ENCODE assay signal across 20 cellular contexts in genomic region chr6:160978141-160978926, GRCh38. TPM values are rescaled to one million over a fixed set of nuclear protein-coding genes. Genes with fewer than 3 reads are reported as not detected.
DNase-seq lines count a peak whose midpoint lies in the region; ATAC-seq and TF ChIP-seq lines count a peak whose summit lies in the region.
"Had no signal": no experiment of that assay in that cellular context is flagged by ENCODE, and none has a peak within 500 bp of the region (broad histone marks: within the 10 kb centered on the region; RNA-seq: fewer than 3 reads in every experiment).

No MANE protein-coding gene starts in this region.

- peak overlapping the region; percentile 45 for H2AFZ ChIP-seq in ACC112 (ENCODE audit: low read length, unreplicated experiment)
- no peak overlapping the region for H2AFZ ChIP-seq in Karpas-422 (ENCODE audit: low read length)
- H2AFZ ChIP-seq: neural progenitor cell had no signal

- TF ChIP-seq CTCF in choroid plexus epithelial cell (conservative IDR thresholded peaks at IDR 0.05; ENCODE audit: low read depth, low read length) = no peak

- no peaks in the 10 kb centered on the region; the same call in 1 of the 2 replicates for H3K9me3 ChIP-seq in Karpas-422 (ENCODE audit: low read length)
- H3K9me3 ChIP-seq: right atrium auricular region had no signal

- H3K9ac ChIP-seq in Karpas-422 (ENCODE audit: low read length) = no peak overlapping the region
- H3K9ac ChIP-seq: neural progenitor cell had no signal

- peak; percentile 5 for DNase-seq in HT1080 (ENCODE audit: low read depth)
- peak; percentile 31 for DNase-seq in choroid plexus epithelial cell (ENCODE audit: low read depth)
- DNase-seq in kidney glomerular epithelial cell (lab: John Stamatoyannopoulos, UW) = peak; percentile 7
- no peak for DNase-seq in Karpas-422
- DNase-seq: activated CD8-positive, alpha-beta memory T cell treated with anti-CD3 and anti-CD28 coated beads, Interleukin-2, amount 50 U/mL, for 4 hours; activated naive CD4-positive, alpha-beta T cell treated with anti-CD3 and anti-CD28 coated beads for 36 hours; cerebellar nuclear complex; NCI-H2029; Peyer's patch; T-helper 1 cell had no signal

- no peak overlapping the region for H3K4me3 ChIP-seq in ACC112 (ENCODE audit: low read depth, low read length)
- H3K4me3 ChIP-seq in choroid plexus epithelial cell (ENCODE audit: low read depth, low read length) = no peak overlapping the region
- no peak overlapping the region for H3K4me3 ChIP-seq in Karpas-422 (ENCODE audit: low read length)
- H3K4me3 ChIP-seq: A549, neural progenitor cell, Peyer's patch, right atrium auricular region had no signal

- H4K20me1 ChIP-seq in Karpas-422 (ENCODE audit: insufficient read depth, low read depth, low read length) = no peaks in the 10 kb centered on the region

- H3K36me3 ChIP-seq in ACC112 (ENCODE audit: insufficient read depth, low read length) (no peaks in the 10 kb centered on the region), Karpas-422 (ENCODE audit: insufficient read depth, low read length) (no peaks in the 10 kb centered on the region)
- H3K36me3 ChIP-seq: neural progenitor cell, Peyer's patch, right atrium auricular region had no signal

- no peak overlapping the region for H3K4me2 ChIP-seq in Karpas-422 (ENCODE audit: low read depth, low read length, poor library complexity, severe bottlenecking)
- H3K4me2 ChIP-seq: A549, neural progenitor cell had no signal

- H3K4me1 ChIP-seq in ACC112 (ENCODE audit: control insufficient read depth, insufficient read depth, low read length, unreplicated experiment) (peaks cover 30% of the 10 kb centered on the region), Karpas-422 (ENCODE audit: low read length) (peaks cover 12% of the 10 kb centered on the region)
- H3K4me1 ChIP-seq: A549, Peyer's patch had no signal

- ATAC-seq in GM19328 (IDR thresholded peaks at IDR 0.05; ENCODE audit: unreplicated experiment) (no peak), HG02588 (IDR thresholded peaks at IDR 0.05; ENCODE audit: unreplicated experiment) (no peak), HG03457 (IDR thresholded peaks at IDR 0.05; ENCODE audit: unreplicated experiment) (no peak)
- ATAC-seq: activated CD4-positive, CD25-positive, alpha-beta regulatory T cell treated with anti-CD3 and anti-CD28 coated beads, Interleukin-2, amount 50 U/mL, for 24 hours; stimulated activated effector memory CD8-positive, alpha-beta T cell treated with anti-CD3 and anti-CD28 coated beads, Interleukin-12 subunit alpha, Interleukin-12 subunit beta, amount 100 ng/mL, for 72 hours had no signal

- H3K79me2 ChIP-seq in ACC112 (ENCODE audit: control insufficient read depth, insufficient read depth, low read length, unreplicated experiment) = no peaks in the 10 kb centered on the region
- no peaks in the 10 kb centered on the region for H3K79me2 ChIP-seq in Karpas-422 (ENCODE audit: low read length)

- no peaks in the 10 kb centered on the region for H3K27me3 ChIP-seq in ACC112 (ENCODE audit: insufficient read depth, low read length)
- H3K27me3 ChIP-seq in Karpas-422 (ENCODE audit: low read length) = no peaks in the 10 kb centered on the region; the same call in 1 of the 2 replicates
- H3K27me3 ChIP-seq: neural progenitor cell, Peyer's patch, right atrium auricular region had no signal

- H3K9me2 ChIP-seq in Karpas-422 (replicated peaks; ENCODE audit: insufficient read depth, low read length) = no peaks in the 10 kb centered on the region

- H3K27ac ChIP-seq in ACC112 (ENCODE audit: low read depth, low read length) = no peak overlapping the region
- no peak overlapping the region for H3K27ac ChIP-seq in Karpas-422 (ENCODE audit: low read length)
- H3K27ac ChIP-seq: A549, HL-60, neural progenitor cell, Peyer's patch, right atrium auricular region had no signal

RNA-seq across cellular contexts. Expression of gene MAP3K4, which starts 13.2 kb away (rescaled TPM):
- 21.1 and 24.5 TPM in 2 replicates for total RNA-seq in HT1080 (2014; rRNA removed; shearing (Covaris generic))
- 20.1 and 40.1 TPM in 2 replicates for polyA plus RNA-seq in HT1080 (2015; cell fraction: cytosol; rRNA removed)
- 35.6 and 44.8 TPM in 2 replicates for polyA plus RNA-seq in HT1080 (2015; cell fraction: nucleus; rRNA removed)
- total RNA-seq in Karpas-422 (2014; rRNA removed; shearing (Covaris generic); ENCODE audit: low replicate concordance) = 22.4 and 29.9 TPM in 2 replicates
